27 cellular contexts compared by ENCODE assay signal in genomic region chr6:41859356-41859755, GRCh38.
"Had no signal": no experiment of that assay in that cellular context is flagged by ENCODE, and none has a peak within 500 bp of the region (broad histone marks: within the 10 kb centered on the region; RNA-seq: fewer than 3 reads in every experiment).

No MANE protein-coding gene starts in this region.

- DNase-seq: hypothalamus; immature natural killer cell; kidney; left colon; left lung; lower lobe of right lung; mammary epithelial cell; mesenchymal stem cell; naive thymus-derived CD8-positive, alpha-beta T cell; nucleus accumbens; retina; right cardiac atrium; stimulated activated CD4-positive, alpha-beta T cell treated with anti-CD3 and anti-CD28 coated beads, Interleukin-12 subunit alpha, Interleukin-12 subunit beta, amount 100 ng/mL, for 4 hours; stimulated activated CD4-positive, alpha-beta T cell treated with anti-CD3 and anti-CD28 coated beads, Interleukin-15, amount 100 ng/mL, for 24 hours; stimulated activated CD4-positive, alpha-beta T cell treated with anti-CD3 and anti-CD28 coated beads, Interleukin-2, amount 100 ng/mL, for 24 hours; stimulated activated CD4-positive, alpha-beta T cell treated with anti-CD3 and anti-CD28 coated beads, Interleukin-4, amount 100 ng/mL, for 1 hour; stimulated activated naive B cell treated with anti-CD40 and anti-IgM and Interleukin-4, amounts not matched to agents 10 μg/mL and 1 μg/mL and 100 μg/mL, for 72 hours; stimulated activated naive CD8-positive, alpha-beta T cell treated with anti-CD3 and anti-CD28 coated beads, Interleukin-15, Interleukin-2, amounts not matched to agents 100 U/mL and 50 U/mL, for 24 hours; stomach; testis; thyroid gland; transverse colon; upper lobe of left lung had no signal

- H3K9me3 ChIP-seq: left lung, lower lobe of right lung, stomach, testis, thyroid gland, transverse colon, upper lobe of left lung, vagina had no signal

- H3K4me1 ChIP-seq: left lung, lower lobe of right lung, parathyroid adenoma, stomach, testis, thyroid gland, transverse colon, upper lobe of left lung, vagina had no signal

- H3K27me3 ChIP-seq: left lung, stomach, testis, thyroid gland, transverse colon, upper lobe of left lung, vagina had no signal

- H2AFZ ChIP-seq: parathyroid adenoma had no signal

- H3K9ac ChIP-seq: parathyroid adenoma had no signal

- ATAC-seq: left colon; left lung; lower lobe of right lung; naive thymus-derived CD8-positive, alpha-beta T cell; right cardiac atrium; sciatic nerve; stimulated activated naive B cell treated with anti-CD40 and anti-IgM and Interleukin-4, amounts not matched to agents 10 μg/mL and 1 μg/mL and 100 μg/mL, for 72 hours; stimulated activated naive CD8-positive, alpha-beta T cell treated with anti-CD3 and anti-CD28 coated beads, Interleukin-15, Interleukin-2, amounts not matched to agents 100 U/mL and 50 U/mL, for 24 hours had no signal

- H3K27ac ChIP-seq: left lung, lower lobe of right lung, parathyroid adenoma, skin epidermis, stomach, testis, thyroid gland, transverse colon, upper lobe of left lung, vagina had no signal

- H3K4me3 ChIP-seq: left lung, lower lobe of right lung, skin epidermis, stomach, testis, thyroid gland, transverse colon, upper lobe of left lung, vagina had no signal

- H3K36me3 ChIP-seq: left lung, lower lobe of right lung, thyroid gland, transverse colon, upper lobe of left lung, vagina had no signal
